Comparison of ENCODE assay signal across 8 cellular contexts in the genomic region with DNA sequence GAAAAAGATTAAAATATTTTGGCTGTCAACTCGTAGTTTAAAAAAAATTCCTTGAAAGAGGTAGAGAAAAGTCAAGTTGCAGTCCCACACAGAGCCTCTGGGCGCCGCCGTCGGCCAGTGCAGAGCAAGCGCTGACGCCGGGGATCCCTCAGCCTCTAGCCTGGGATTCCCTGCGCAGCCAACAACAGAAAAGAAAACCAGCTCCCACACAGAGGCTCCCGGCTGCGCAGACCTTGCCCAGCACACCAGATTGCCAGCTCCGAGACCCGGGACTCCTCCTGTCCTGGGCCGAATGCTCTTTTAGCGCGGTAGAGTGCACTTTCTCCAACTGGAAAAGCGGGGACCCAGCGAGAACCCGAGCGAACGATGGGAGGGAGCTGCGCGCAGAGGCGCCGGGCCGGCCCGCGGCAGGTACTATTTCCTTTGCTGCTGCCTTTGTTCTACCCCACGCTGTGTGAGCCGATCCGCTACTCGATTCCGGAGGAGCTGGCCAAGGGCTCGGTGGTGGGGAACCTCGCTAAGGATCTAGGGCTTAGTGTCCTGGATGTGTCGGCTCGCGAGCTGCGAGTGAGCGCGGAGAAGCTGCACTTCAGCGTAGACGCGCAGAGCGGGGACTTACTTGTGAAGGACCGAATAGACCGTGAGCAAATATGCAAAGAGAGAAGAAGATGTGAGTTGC. TPM values are rescaled to one million over a fixed set of nuclear protein-coding genes. Genes with fewer than 3 reads are reported as not detected.
DNase-seq lines count a peak whose midpoint lies in the region; ATAC-seq lines count a peak whose summit lies in the region.
"Not testable (repeated sequence)": the region's sequence is repeated elsewhere in the genome, so short reads cannot be mapped to it uniquely, and the experiment has no call there.

A gene (plus strand): TSS at position 184 of the 679 bp plus-strand sequence. CDS start 183 bp downstream, at position 367.

- peak within 1 kb of the TSS; percentile 25 for H3K4me2 ChIP-seq in mesendoderm (ENCODE audit: low read length)

- H3K4ac ChIP-seq in mesendoderm (ENCODE audit: low read depth, low read length), result not testable (repeated sequence)

- peak; percentile 38 to 51 for ATAC-seq in CD4-positive, CD25-positive, alpha-beta regulatory T cell (ENCODE audit: low read depth in 2 of 2)
- peak; percentile 75 for ATAC-seq in GM19467 (IDR thresholded peaks at IDR 0.05; ENCODE audit: unreplicated experiment)
- ATAC-seq in HG03354 (IDR thresholded peaks at IDR 0.05; ENCODE audit: poor library complexity, severe bottlenecking, unreplicated experiment), result peak; percentile 79
- peak; percentile 77 to 79 for ATAC-seq in activated T-cell treated with anti-CD3 and anti-CD28 coated beads, Interleukin-2, amount 50 U/mL, for 72 hours (replicated peaks in 1 of 2)

- peaks cover 21% of the 10 kb centered on the region for H3K4me1 ChIP-seq in CD4-positive, CD25-positive, alpha-beta regulatory T cell (ENCODE audit: control insufficient read depth, insufficient read depth, low read length, poor library complexity, severe bottlenecking)
- not testable (repeated sequence) for H3K4me1 ChIP-seq in NT2/D1 (ENCODE audit: insufficient read depth, insufficient read length); mesendoderm (ENCODE audit: control insufficient read depth, low read depth, low read length)

- H3K18ac ChIP-seq in mesendoderm (ENCODE audit: low read length), result not testable (repeated sequence)

- not testable (repeated sequence) for H3K4me3 ChIP-seq in CD4-positive, CD25-positive, alpha-beta regulatory T cell (ENCODE audit: low read depth, low read length)
- H3K4me3 ChIP-seq in NT2/D1 (ENCODE audit: insufficient read length, low read depth) (peak within 1 kb of the TSS; percentile 43), mesendoderm (ENCODE audit: low read length) (peak within 1 kb of the TSS; percentile 70)

- H3K27me3 ChIP-seq in CD4-positive, CD25-positive, alpha-beta regulatory T cell (ENCODE audit: control insufficient read depth, insufficient read depth, low read length), result peaks cover 65% of the 10 kb centered on the region
- H3K27me3 ChIP-seq in NT2/D1 (ENCODE audit: insufficient read depth, insufficient read length), result peaks cover 25% of the 10 kb centered on the region
- not testable (repeated sequence) for H3K27me3 ChIP-seq in mesendoderm (ENCODE audit: insufficient read depth, low read length, poor library complexity)

- H2BK5ac ChIP-seq in mesendoderm (ENCODE audit: low read length), result not testable (repeated sequence)

- not testable (repeated sequence) for H2AK5ac ChIP-seq in mesendoderm (ENCODE audit: low read length)

- peak within 1 kb of the TSS; percentile 39 to 66 (median 50) for H3K4me3 Mint-ChIP-seq in CD4-positive, CD25-positive, alpha-beta regulatory T cell
- peak within 1 kb of the TSS; percentile 77 to 86 for H3K4me3 Mint-ChIP-seq in activated T-cell treated with anti-CD3 and anti-CD28 coated beads, Interleukin-2, amount 50 U/mL, for 72 hours

- H3K9me3 ChIP-seq in CD4-positive, CD25-positive, alpha-beta regulatory T cell (ENCODE audit: control insufficient read depth in 2 of 2, low read length in 2 of 2), result peaks cover 30 to 65% of the 10 kb centered on the region in 2 experiments
- peaks cover 38% of the 10 kb centered on the region for H3K9me3 ChIP-seq in NT2/D1 (ENCODE audit: insufficient read depth, low read length)

- not testable (repeated sequence) for H4K8ac ChIP-seq in mesendoderm (ENCODE audit: low read depth, low read length)

- peaks cover 0 to 38% (median 19%) of the 10 kb centered on the region in 4 donors for H3K4me1 Mint-ChIP-seq in CD4-positive, CD25-positive, alpha-beta regulatory T cell
- H3K4me1 Mint-ChIP-seq in activated T-cell treated with anti-CD3 and anti-CD28 coated beads, Interleukin-2, amount 50 U/mL, for 72 hours (ENCODE audit: low read depth), result peaks cover 46% of the 10 kb centered on the region

- not testable (repeated sequence) for H3K27ac ChIP-seq in CD4-positive, CD25-positive, alpha-beta regulatory T cell (ENCODE audit: insufficient read depth, low read length, poor library complexity, severe bottlenecking); mesendoderm (ENCODE audit: low read depth, low read length)

- H3K79me1 ChIP-seq in mesendoderm (ENCODE audit: low read length), result not testable (repeated sequence)

- H3K36me3 ChIP-seq in CD4-positive, CD25-positive, alpha-beta regulatory T cell (ENCODE audit: control insufficient read depth, insufficient read depth, low read length); NT2/D1 (ENCODE audit: insufficient read depth, insufficient read length, low read length); mesendoderm (ENCODE audit: control insufficient read depth, insufficient read depth, low read length): not testable (repeated sequence)

- H2BK15ac ChIP-seq in mesendoderm (replicated peaks; ENCODE audit: low read depth), result not testable (repeated sequence)

- WGBS in mesendoderm (ENCODE audit: extremely low coverage, insufficient coverage, low lambda C conversion rate), result no CpG with 5 or more reads among the region's 47 CpGs

- peak in 1 of 3 donors; percentile 51 for DNase-seq in CD4-positive, CD25-positive, alpha-beta regulatory T cell
- peak; percentile 69 for DNase-seq in NT2/D1 (ENCODE audit: low read depth, low spot score)
- peak; percentile 67 to 71 for DNase-seq in activated T-cell treated with anti-CD3 and anti-CD28 coated beads, Interleukin-2, amount 50 U/mL, for 72 hours
- DNase-seq in fibroblast of gingiva (ENCODE audit: low read depth), result peak; percentile 75
- DNase-seq in mesendoderm, result peak; percentile 92
- peak; percentile 26 to 42 for DNase-seq in stimulated activated CD4-positive, alpha-beta T cell treated with anti-CD3 and anti-CD28 coated beads, Interleukin-4, amount 100 ng/mL, for 4 hours

- H2BK120ac ChIP-seq in mesendoderm (ENCODE audit: low read depth, low read length), result not testable (repeated sequence)

- not testable (repeated sequence) for H3K79me2 ChIP-seq in mesendoderm (ENCODE audit: control insufficient read depth, insufficient read depth, low read length)

- peak within 1 kb of the TSS in 1 of 3 donors; percentile 83 for H3K27ac Mint-ChIP-seq in CD4-positive, CD25-positive, alpha-beta regulatory T cell
- H3K27ac Mint-ChIP-seq in activated T-cell treated with anti-CD3 and anti-CD28 coated beads, Interleukin-2, amount 50 U/mL, for 72 hours, result peak within 1 kb of the TSS; percentile 77

- peaks cover 18% of the 10 kb centered on the region for H3K36me3 Mint-ChIP-seq in CD4-positive, CD25-positive, alpha-beta regulatory T cell
- H3K36me3 Mint-ChIP-seq in activated T-cell treated with anti-CD3 and anti-CD28 coated beads, Interleukin-2, amount 50 U/mL, for 72 hours (ENCODE audit: insufficient read depth in 2 of 2), result peaks cover 17 to 43% of the 10 kb centered on the region in 2 donors

- peak within 1 kb of the TSS; percentile 92 for H3K56ac ChIP-seq in mesendoderm (ENCODE audit: low read length)

- H3K9ac ChIP-seq in NT2/D1 (ENCODE audit: insufficient read length, low read depth), result peak within 1 kb of the TSS; percentile 61
- peak within 1 kb of the TSS; percentile 75 for H3K9ac ChIP-seq in mesendoderm (ENCODE audit: low read length)

- peaks cover 80% of the 10 kb centered on the region for H3K27me3 Mint-ChIP-seq in CD4-positive, CD25-positive, alpha-beta regulatory T cell
- peaks cover 90% of the 10 kb centered on the region for H3K27me3 Mint-ChIP-seq in activated T-cell treated with anti-CD3 and anti-CD28 coated beads, Interleukin-2, amount 50 U/mL, for 72 hours (ENCODE audit: low read depth)

- peaks cover 0 to 53% (median 21%) of the 10 kb centered on the region in 7 donors for H3K9me3 Mint-ChIP-seq in CD4-positive, CD25-positive, alpha-beta regulatory T cell
- not testable (repeated sequence) for H3K9me3 Mint-ChIP-seq in activated T-cell treated with anti-CD3 and anti-CD28 coated beads, Interleukin-2, amount 50 U/mL, for 72 hours

- not testable (repeated sequence) for H3K23ac ChIP-seq in mesendoderm (ENCODE audit: low read length)

- H4K5ac ChIP-seq in mesendoderm (ENCODE audit: low read length), result not testable (repeated sequence)

RNA-seq across cellular contexts. Expression of the gene that starts here (rescaled TPM):
- not detected for total RNA-seq in CD4-positive, CD25-positive, alpha-beta regulatory T cell
- polyA plus RNA-seq in CD4-positive, CD25-positive, alpha-beta regulatory T cell, result not detected
- total RNA-seq in activated T-cell treated with anti-CD3 and anti-CD28 coated beads, Interleukin-2, amount 50 U/mL, for 72 hours, result under 1 TPM in 1 of 2 donors, not detected in 1; 0.17 TPM
- polyA plus RNA-seq in mesendoderm (2013, experiment 1 of 2), result 6.2 TPM
- polyA plus RNA-seq in mesendoderm (2013, experiment 2 of 2), result 6.0 TPM

Comparison
In these comparisons a context has a peak if more than half of its experiments do, and no peak if none do; other contexts are left out.
1. Peak in ATAC-seq in CD4-positive, CD25-positive, alpha-beta regulatory T cell; RNA of the gene not detected or under 1 TPM.
2. Peak in DNase-seq and ATAC-seq in activated T-cell treated with anti-CD3 and anti-CD28 coated beads, Interleukin-2, amount 50 U/mL, for 72 hours; RNA of the gene not detected or under 1 TPM.